In the genomic region with DNA sequence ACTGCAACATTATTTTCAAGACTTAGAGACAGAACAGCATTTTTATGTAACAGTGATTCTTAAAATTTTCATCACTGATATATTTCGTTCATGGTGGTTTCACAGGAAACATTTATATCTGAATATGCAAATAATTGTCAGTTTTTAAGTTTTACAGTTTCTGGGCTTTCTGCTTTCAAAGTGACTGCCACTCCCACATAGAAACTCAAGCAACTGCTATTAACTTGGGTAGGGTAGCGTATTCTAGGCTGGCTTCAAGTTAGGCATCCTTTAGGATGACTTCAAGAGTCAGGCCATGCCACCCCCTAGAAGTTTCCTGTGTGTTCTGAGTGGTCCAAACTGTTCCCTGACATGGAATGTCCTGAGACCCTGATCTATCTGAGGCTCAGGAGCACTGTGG, we compare ENCODE assay signal across 18 cellular contexts.
A peak's percentile ranks its signal among the peaks of the same experiment; 100 is the strongest.
DNase-seq lines count a peak whose midpoint lies in the region; ATAC-seq, FAIRE-seq and TF ChIP-seq lines count a peak whose summit lies in the region.
"Had no signal": no experiment of that assay in that cellular context is flagged by ENCODE, and none has a peak within 500 bp of the region (broad histone marks: within the 10 kb centered on the region; RNA-seq: fewer than 3 reads in every experiment).

No MANE protein-coding gene starts in this region.

- peak overlapping the region; percentile 66 for H3K27ac Mint-ChIP-seq in nephron progenitor cell
- H3K27ac Mint-ChIP-seq: B cell; CD8-positive, alpha-beta T cell had no signal

- peaks cover 11% of the 10 kb centered on the region for H3K4me1 ChIP-seq in Karpas-422 (ENCODE audit: low read length)
- H3K4me1 ChIP-seq in K562 (replicated peaks in 1 of 2; ENCODE audit: control insufficient read depth in 2 of 2, insufficient read depth in 2 of 2, low read length in 2 of 2) = no peaks in the 10 kb centered on the region
- H3K4me1 ChIP-seq in right cardiac atrium (ENCODE audit: control insufficient read depth, insufficient read depth, low read length) = no peaks in the 10 kb centered on the region
- H3K4me1 ChIP-seq: BLaER1 treated with 17β-estradiol and CSF1 and Interleukin-3, amounts not matched to agents 10 nM and 100 nM; HAP-1 had no signal

- no peaks in the 10 kb centered on the region for H3K36me3 ChIP-seq in Karpas-422 (ENCODE audit: insufficient read depth, low read length)
- H3K36me3 ChIP-seq in K562 (ENCODE audit: control insufficient read depth, insufficient read depth, low read length) = no peaks in the 10 kb centered on the region
- H3K36me3 ChIP-seq: BLaER1 treated with 17β-estradiol and CSF1 and Interleukin-3, amounts not matched to agents 10 nM and 100 nM; HAP-1 had no signal

- TF ChIP-seq CTCF in K562 (IDR thresholded peaks at IDR 0.05 in 2 of 3, conservative IDR thresholded peaks at IDR 0.05 in 1 of 3; ENCODE audit: insufficient read depth in 2 of 3, low read depth in 1 of 3, low read length in 3 of 3) (no peak), nephron progenitor cell (IDR thresholded peaks at IDR 0.05) (no peak)

- H2AFZ ChIP-seq in Karpas-422 (ENCODE audit: low read length) (no peak overlapping the region), K562 (ENCODE audit: low read depth, low read length) (peak overlapping the region; percentile 33; the same call in 1 of the 2 replicates)

- POLR2A ChIA-PET in K562 (lab: Yijun Ruan, JAX) = no interaction called here

- in situ Hi-C loops in K562 (cut with MboI) = no loop called here

- TF ChIP-seq RAD21 in K562 (CRISPR knock-in tag; conservative IDR thresholded peaks at IDR 0.05 in 1 of 2, IDR thresholded peaks at IDR 0.05 in 1 of 2) = no peak

- peaks cover 12% of the 10 kb centered on the region for H3K4me1 Mint-ChIP-seq in nephron progenitor cell
- H3K4me1 Mint-ChIP-seq: B cell had no signal

- H3K9me3 ChIP-seq in Karpas-422 (ENCODE audit: low read length) (no peaks in the 10 kb centered on the region), K562 (replicated peaks; ENCODE audit: control insufficient read depth, insufficient read depth, low read depth, low read length) (no peaks in the 10 kb centered on the region), right cardiac atrium (ENCODE audit: control insufficient read depth, low read length) (no peaks in the 10 kb centered on the region)
- H3K9me3 ChIP-seq: BLaER1 treated with 17β-estradiol and CSF1 and Interleukin-3, amounts not matched to agents 10 nM and 100 nM; HAP-1 had no signal

- H4K20me1 ChIP-seq in Karpas-422 (ENCODE audit: insufficient read depth, low read depth, low read length) (no peaks in the 10 kb centered on the region), K562 (replicated peaks; ENCODE audit: control insufficient read depth, insufficient read depth, low read length) (no peaks in the 10 kb centered on the region)
- H4K20me1 ChIP-seq: BLaER1 treated with 17β-estradiol and CSF1 and Interleukin-3, amounts not matched to agents 10 nM and 100 nM had no signal

- CTCF ChIA-PET in K562 (lab: Yijun Ruan, JAX; ENCODE audit: low intra/inter-chr PET ratio) = no interaction called here

- no peak for FAIRE-seq in K562 (lab: Jason Lieb, UNC)
- FAIRE-seq: GM19239 had no signal

- H3K4me2 ChIP-seq in Karpas-422 (ENCODE audit: low read depth, low read length, poor library complexity, severe bottlenecking) (peak overlapping the region; percentile 42), K562 (ENCODE audit: insufficient read depth, low read length) (no peak overlapping the region)
- H3K4me2 ChIP-seq: BLaER1 treated with 17β-estradiol and CSF1 and Interleukin-3, amounts not matched to agents 10 nM and 100 nM had no signal

- no peaks in the 10 kb centered on the region for H3K27me3 Mint-ChIP-seq in nephron progenitor cell (ENCODE audit: low read depth, poor library complexity)
- H3K27me3 Mint-ChIP-seq: B cell had no signal

- no peaks in the 10 kb centered on the region; the same call in 1 of the 2 replicates for H3K27me3 ChIP-seq in Karpas-422 (ENCODE audit: low read length)
- no peaks in the 10 kb centered on the region for H3K27me3 ChIP-seq in K562 (ENCODE audit: control insufficient read depth in 2 of 2, insufficient read depth in 2 of 2, low read length in 2 of 2)
- no peaks in the 10 kb centered on the region for H3K27me3 ChIP-seq in right cardiac atrium (ENCODE audit: control insufficient read depth, insufficient read depth)
- H3K27me3 ChIP-seq: BLaER1 treated with 17β-estradiol and CSF1 and Interleukin-3, amounts not matched to agents 10 nM and 100 nM had no signal

- 70% methylated on average over 2 of the region's 2 CpGs for whole genome bisulfite sequencing in K562 (ENCODE audit: insufficient coverage, low coverage, missing lambda C conversion rate)
- 79% methylated on average over 2 of the region's 2 CpGs for WGBS in right cardiac atrium

- BruUV-seq in K562 (replicated peaks; lab: Mats Ljungman, UMichigan) = no TSS peak

- DNase-seq in Karpas-422 = no peak
- DNase-seq in K562 (ENCODE audit: extremely low read depth in 1 of 4, low spot score in 3 of 4) = no peak
- no peak for DNase-seq in nephron progenitor cell
- no peak for DNase-seq in SW 1271 (lab: John Stamatoyannopoulos, UW)
- DNase-seq in right cardiac atrium = no peak
- DNase-seq in KG1 (lab: John Stamatoyannopoulos, UW) = no peak
- DNase-seq: 8988T; Calu3; CD8-positive, alpha-beta T cell; DMS79 treated with DMSO at 0.1 percent for 48 hours; GF-D8 had no signal

- no peak overlapping the region for H3K9ac ChIP-seq in Karpas-422 (ENCODE audit: low read length)
- no peak overlapping the region for H3K9ac ChIP-seq in K562 (ENCODE audit: insufficient read depth in 1 of 2, low read depth in 2 of 2, low read length in 2 of 2)
- H3K9ac ChIP-seq: BLaER1 treated with 17β-estradiol and CSF1 and Interleukin-3, amounts not matched to agents 10 nM and 100 nM had no signal

- H3K9me2 ChIP-seq in Karpas-422 (replicated peaks; ENCODE audit: insufficient read depth, low read length) = no peaks in the 10 kb centered on the region

- H3K9me3 Mint-ChIP-seq in nephron progenitor cell = no peaks in the 10 kb centered on the region

- no peaks in the 10 kb centered on the region for H3K9me1 ChIP-seq in K562 (ENCODE audit: control insufficient read depth, insufficient read depth, low read length)

- peak; percentile 45 for ATAC-seq in GM19395 (IDR thresholded peaks at IDR 0.05; ENCODE audit: unreplicated experiment)
- no peak for ATAC-seq in K562
- no peak for ATAC-seq in HG03521 (IDR thresholded peaks at IDR 0.05; ENCODE audit: unreplicated experiment)
- ATAC-seq in right cardiac atrium = no peak
- ATAC-seq: CD8-positive, alpha-beta T cell had no signal

- H3K4me3 ChIP-seq in Karpas-422 (ENCODE audit: low read length) (no peak overlapping the region), K562 (no peak overlapping the region), right cardiac atrium (ENCODE audit: low read length) (no peak overlapping the region)
- H3K4me3 ChIP-seq: BLaER1 treated with 17β-estradiol and CSF1 and Interleukin-3, amounts not matched to agents 10 nM and 100 nM; HAP-1 had no signal

- peak overlapping the region; percentile 19 for H3K4me3 Mint-ChIP-seq in nephron progenitor cell
- H3K4me3 Mint-ChIP-seq: B cell; CD8-positive, alpha-beta T cell had no signal

- H3K79me2 ChIP-seq in Karpas-422 (ENCODE audit: low read length) (no peaks in the 10 kb centered on the region), K562 (ENCODE audit: control insufficient read depth, insufficient read depth, low read length) (no peaks in the 10 kb centered on the region)

- H3K27ac ChIP-seq in Karpas-422 (ENCODE audit: low read length) (no peak overlapping the region), K562 (ENCODE audit: extremely low read depth, low read depth, low read length) (no peak overlapping the region), right cardiac atrium (ENCODE audit: low read length) (no peak overlapping the region)
- H3K27ac ChIP-seq: BLaER1 treated with 17β-estradiol and CSF1 and Interleukin-3, amounts not matched to agents 10 nM and 100 nM; HL-60 had no signal

- no peaks in the 10 kb centered on the region for H3K36me3 Mint-ChIP-seq in nephron progenitor cell (ENCODE audit: low read depth)
- H3K36me3 Mint-ChIP-seq: CD8-positive, alpha-beta T cell had no signal

- intact Hi-C loops in K562 (cut with micrococcal nuclease) = no loop called here
- intact Hi-C loops in right cardiac atrium (cut with DNase I) = no loop called here

- no peak for TF ChIP-seq EP300 in K562 (IDR thresholded peaks at IDR 0.05; ENCODE audit: low read length)

- TF ChIP-seq POLR2A in K562 (conservative IDR thresholded peaks at IDR 0.05) = no peak

TF ChIP-seq in K562, 482 proteins besides CTCF, POLR2A, EP300 and RAD21 (continues in another document):
- TF ChIP-seq OTX1 (CRISPR knock-in tag; IDR thresholded peaks at IDR 0.05) (no peak), PML (IDR thresholded peaks at IDR 0.05; ENCODE audit: low read length) (no peak), DPF2 (IDR thresholded peaks at IDR 0.05) (no peak), RBM25 (IDR thresholded peaks at IDR 0.05; ENCODE audit: low read depth, low read length, severe bottlenecking) (no peak)
- TF ChIP-seq, protein P1, sequence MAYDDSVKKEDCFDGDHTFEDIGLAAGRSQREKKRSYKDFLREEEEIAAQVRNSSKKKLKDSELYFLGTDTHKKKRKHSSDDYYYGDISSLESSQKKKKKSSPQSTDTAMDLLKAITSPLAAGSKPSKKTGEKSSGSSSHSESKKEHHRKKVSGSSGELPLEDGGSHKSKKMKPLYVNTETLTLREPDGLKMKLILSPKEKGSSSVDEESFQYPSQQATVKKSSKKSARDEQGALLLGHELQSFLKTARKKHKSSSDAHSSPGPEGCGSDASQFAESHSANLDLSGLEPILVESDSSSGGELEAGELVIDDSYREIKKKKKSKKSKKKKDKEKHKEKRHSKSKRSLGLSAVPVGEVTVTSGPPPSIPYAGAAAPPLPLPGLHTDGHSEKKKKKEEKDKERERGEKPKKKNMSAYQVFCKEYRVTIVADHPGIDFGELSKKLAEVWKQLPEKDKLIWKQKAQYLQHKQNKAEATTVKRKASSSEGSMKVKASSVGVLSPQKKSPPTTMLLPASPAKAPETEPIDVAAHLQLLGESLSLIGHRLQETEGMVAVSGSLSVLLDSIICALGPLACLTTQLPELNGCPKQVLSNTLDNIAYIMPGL (CRISPR knock-in tag; IDR thresholded peaks at IDR 0.05) = no peak
- TF ChIP-seq, protein P2, sequence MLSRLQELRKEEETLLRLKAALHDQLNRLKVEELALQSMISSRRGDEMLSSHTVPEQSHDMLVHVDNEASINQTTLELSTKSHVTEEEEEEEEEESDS (CRISPR knock-in tag; IDR thresholded peaks at IDR 0.05) = no peak
